In genomic region chr10:57986422-57986821, GRCh38 we compare ENCODE assay signal across 29 cellular contexts.
"Had no signal": no experiment of that assay in that cellular context is flagged by ENCODE, and none has a peak within 500 bp of the region (broad histone marks: within the 10 kb centered on the region; RNA-seq: fewer than 3 reads in every experiment).

No MANE protein-coding gene starts in this region.

- H3K27ac Mint-ChIP-seq: dendritic cell treated with granulocyte-macrophage colony-stimulating factor and Interleukin-4, amounts not matched to agents 40 ng/mL and 50 ng/mL, for 4 days; effector memory CD8-positive, alpha-beta T cell; endodermal cell had no signal

- DNase-seq: colonic mucosa; cortex of kidney; dermis blood vessel endothelial cell; dorsolateral prefrontal cortex; effector CD4-positive, alpha-beta T cell; effector CD8-positive, alpha-beta T cell; effector memory CD4-positive, alpha-beta T cell; effector memory CD8-positive, alpha-beta T cell; endodermal cell; erythroblast; esophagus squamous epithelium; foreskin fibroblast; foreskin keratinocyte; foreskin melanocyte; gastrocnemius medialis; glutamatergic neuron; head of caudate nucleus; heart left ventricle; heart right ventricle had no signal

- H3K27me3 Mint-ChIP-seq: dendritic cell treated with granulocyte-macrophage colony-stimulating factor and Interleukin-4, amounts not matched to agents 40 ng/mL and 50 ng/mL, for 4 days; effector memory CD8-positive, alpha-beta T cell had no signal

- FAIRE-seq: colon, endometrium, endothelial cell of umbilical vein, frontal cortex had no signal

- H3K27ac ChIP-seq: colonic mucosa, coronary artery, dorsolateral prefrontal cortex, epithelial cell of prostate, esophagus muscularis mucosa, esophagus squamous epithelium, foreskin keratinocyte, gastrocnemius medialis, gastroesophageal sphincter, heart left ventricle, heart right ventricle had no signal

- H3K4me1 Mint-ChIP-seq: endodermal cell had no signal

- H3K9me3 ChIP-seq: colonic mucosa, esophagus muscularis mucosa, esophagus squamous epithelium, gastrocnemius medialis, gastroesophageal sphincter, heart left ventricle, heart right ventricle had no signal

- H3K36me3 ChIP-seq: colonic mucosa, esophagus muscularis mucosa, esophagus squamous epithelium, gastrocnemius medialis, gastroesophageal sphincter, heart left ventricle, heart right ventricle had no signal

- H3K27me3 ChIP-seq: colonic mucosa, dorsolateral prefrontal cortex, esophagus muscularis mucosa, esophagus squamous epithelium, foreskin keratinocyte, gastrocnemius medialis, gastroesophageal sphincter, heart left ventricle, heart right ventricle had no signal

- H3K4me1 ChIP-seq: colonic mucosa, esophagus muscularis mucosa, esophagus squamous epithelium, gastrocnemius medialis, gastroesophageal sphincter, heart left ventricle, heart right ventricle had no signal

- H3K4me3 Mint-ChIP-seq: dendritic cell treated with granulocyte-macrophage colony-stimulating factor and Interleukin-4, amounts not matched to agents 40 ng/mL and 50 ng/mL, for 4 days; effector memory CD8-positive, alpha-beta T cell; endodermal cell had no signal

- H3K9me3 Mint-ChIP-seq: dendritic cell treated with granulocyte-macrophage colony-stimulating factor and Interleukin-4, amounts not matched to agents 40 ng/mL and 50 ng/mL, for 4 days; endodermal cell had no signal

- ATAC-seq: effector memory CD8-positive, alpha-beta T cell; esophagus mucosa; foreskin keratinocyte; gastrocnemius medialis; gastroesophageal sphincter; heart left ventricle; heart right ventricle had no signal

- H3K4me3 ChIP-seq: colonic mucosa, coronary artery, dorsolateral prefrontal cortex, esophagus muscularis mucosa, esophagus squamous epithelium, gastrocnemius medialis, gastroesophageal sphincter, heart left ventricle, heart right ventricle had no signal
